ENCODE assay signal across 9 cellular contexts in the genomic region with DNA sequence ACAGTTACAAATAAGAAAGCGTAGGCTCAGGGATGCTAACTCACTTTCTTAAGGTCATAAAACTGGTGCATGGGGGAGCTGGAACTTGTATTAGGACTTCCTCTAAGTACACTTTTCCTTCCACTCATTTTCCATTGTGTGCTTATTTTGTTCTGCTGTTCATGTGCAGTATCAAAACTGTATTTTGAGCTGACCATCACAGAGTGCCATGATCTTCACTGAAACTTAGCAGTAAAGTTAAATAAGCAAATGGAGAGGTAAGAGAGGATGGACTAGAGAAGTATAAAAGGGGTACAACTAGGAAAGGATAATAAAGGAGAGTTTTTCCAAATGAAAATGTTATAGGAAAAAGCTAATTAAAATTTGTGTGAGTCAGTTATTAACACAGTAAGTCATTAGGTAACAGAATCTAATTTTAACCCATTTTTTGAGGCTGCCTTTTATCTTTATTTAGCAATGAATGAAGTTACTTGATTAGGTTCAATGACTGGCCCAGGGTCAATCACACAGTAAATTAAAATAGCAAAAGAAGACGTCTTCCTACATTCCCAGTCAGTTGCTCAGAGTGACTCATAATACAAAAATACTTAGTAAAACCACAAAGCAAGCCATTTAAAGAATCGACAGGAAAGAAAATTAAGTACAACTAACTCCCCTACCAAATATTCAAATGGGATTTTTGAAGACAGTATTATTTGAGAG.
DNase-seq lines count a peak whose midpoint lies in the region; ATAC-seq and TF ChIP-seq lines count a peak whose summit lies in the region.
"Had no signal": no experiment of that assay in that cellular context is flagged by ENCODE, and none has a peak within 500 bp of the region (broad histone marks: within the 10 kb centered on the region; RNA-seq: fewer than 3 reads in every experiment).

No MANE protein-coding gene starts in this region.

- H3K4me2 ChIP-seq in PC-3 (ENCODE audit: low read length) (peak overlapping the region; percentile 50), smooth muscle cell (peak overlapping the region; percentile 52)

- H3K36me3 ChIP-seq in PC-3 (ENCODE audit: low read depth, low read length): no peaks in the 10 kb centered on the region
- no peaks in the 10 kb centered on the region for H3K36me3 ChIP-seq in smooth muscle cell (ENCODE audit: low read depth)

- WGBS in smooth muscle cell (ENCODE audit: low lambda C conversion rate): 33% methylated on average over 3 of the region's 3 CpGs

- TF ChIP-seq CTCF in PC-3 (conservative IDR thresholded peaks at IDR 0.05; ENCODE audit: low read depth, low read length): no peak
- no peak for TF ChIP-seq CTCF in choroid plexus epithelial cell (conservative IDR thresholded peaks at IDR 0.05; ENCODE audit: low read depth, low read length)
- TF ChIP-seq CTCF in smooth muscle cell (IDR thresholded peaks at IDR 0.05; ENCODE audit: borderline replicate concordance, insufficient read depth, poor library complexity, severe bottlenecking): no peak

- H3K9me2 ChIP-seq in PC-3 (replicated peaks; ENCODE audit: low read length): no peaks in the 10 kb centered on the region

- CTCF ChIA-PET in PC-3 (lab: Charles Lee): no interaction called here

- peak overlapping the region; percentile 53 for H3K27ac ChIP-seq in PC-3 (ENCODE audit: low read length)
- peak overlapping the region; percentile 89 for H3K27ac ChIP-seq in smooth muscle cell (ENCODE audit: low read depth)
- H3K27ac ChIP-seq: C4-2B had no signal

- H4K20me1 ChIP-seq in PC-3 (ENCODE audit: low read length) (no peaks in the 10 kb centered on the region), smooth muscle cell (ENCODE audit: low read depth) (no peaks in the 10 kb centered on the region)

- H3K9me3 ChIP-seq in PC-3 (ENCODE audit: low read length) (no peaks in the 10 kb centered on the region), smooth muscle cell (replicated peaks; ENCODE audit: low read depth) (no peaks in the 10 kb centered on the region)

- intact Hi-C loops in PC-3 (cut with micrococcal nuclease): loop anchor here (1.0 to 5.0 kb wide), 6 partner anchors 12 to 252 kb away; no protein-coding TSS in a partner anchor
- intact Hi-C loops in posterior cingulate gyrus (cut with DNase I): no loop called here

- no peak overlapping the region for H3K9ac ChIP-seq in PC-3 (ENCODE audit: low read length)
- peak overlapping the region; percentile 60 for H3K9ac ChIP-seq in smooth muscle cell (ENCODE audit: low read depth)

- no TSS peak for BruUV-seq in PC-3 (replicated peaks; lab: Mats Ljungman, UMichigan)

- H2AFZ ChIP-seq in PC-3 (ENCODE audit: low read length) (no peak overlapping the region), smooth muscle cell (ENCODE audit: low read depth) (no peak overlapping the region)

- H3K79me2 ChIP-seq in PC-3 (ENCODE audit: low read length) (no peaks in the 10 kb centered on the region), smooth muscle cell (ENCODE audit: low read depth) (no peaks in the 10 kb centered on the region)

- H3F3A ChIP-seq in PC-3 (ENCODE audit: low read length, unreplicated experiment) (peaks cover 11% of the 10 kb centered on the region), smooth muscle cell (ENCODE audit: low read depth) (no peaks in the 10 kb centered on the region)

- DNase-seq in SIG-M5 treated with dmso at 0.1 percent for 504 hours (lab: John Stamatoyannopoulos, UW; ENCODE audit: unreplicated experiment): peak; percentile 16
- DNase-seq in SIG-M5 (lab: John Stamatoyannopoulos, UW): no peak
- peak; percentile 98 for DNase-seq in PC-3
- DNase-seq in choroid plexus epithelial cell (ENCODE audit: low read depth): peak; percentile 92
- DNase-seq in smooth muscle cell (lab: John Stamatoyannopoulos, UW; ENCODE audit: unreplicated experiment): no peak
- DNase-seq in posterior cingulate gyrus: no peak
- no peak for DNase-seq in Ammon's horn (ENCODE audit: low spot score)
- DNase-seq in T-helper 9 cell: no peak

- peak; percentile 96 for ATAC-seq in PC-3

- H3K4me3 ChIP-seq in PC-3 (ENCODE audit: low read length) (peak overlapping the region; percentile 0; the same call in 1 of the 2 replicates), choroid plexus epithelial cell (ENCODE audit: low read depth, low read length) (no peak overlapping the region), smooth muscle cell (no peak overlapping the region)

- H3K27me3 ChIP-seq in PC-3 (ENCODE audit: low read length) (no peaks in the 10 kb centered on the region), smooth muscle cell (ENCODE audit: low read depth) (no peaks in the 10 kb centered on the region)

- H3K4me1 ChIP-seq in PC-3 (ENCODE audit: insufficient read depth, low read length) (peaks cover 23% of the 10 kb centered on the region), smooth muscle cell (ENCODE audit: low read depth) (peaks cover 12% of the 10 kb centered on the region)

- POLR2A ChIA-PET in PC-3 (lab: Charles Lee; ENCODE audit: unreplicated experiment): no interaction called here

Comparison
In these comparisons a context has a peak if more than half of its experiments do, and no peak if none do; other contexts are left out.
1. DNase-seq: peak in SIG-M5 treated with dmso at 0.1 percent for 504 hours (single experiment), PC-3 (single experiment) and choroid plexus epithelial cell (single experiment); none in SIG-M5 (single experiment), smooth muscle cell (single experiment), posterior cingulate gyrus (0 of 10), Ammon's horn (single experiment) and T-helper 9 cell (single experiment).